In genomic region chr1:55211909-55212308, GRCh38 we compare ENCODE assay signal across 8 cellular contexts.
DNase-seq lines count a peak whose midpoint lies in the region; ATAC-seq and TF ChIP-seq lines count a peak whose summit lies in the region.

No MANE protein-coding gene starts in this region.

- DNase-seq in GM13976 (ENCODE audit: low spot score) (peak; percentile 46), nephron progenitor cell (no peak), NCI-H524 treated with DMSO at 0.1 percent for 48 hours (lab: John Stamatoyannopoulos, UW) (no peak)
- no peak for DNase-seq in stimulated activated CD4-positive, alpha-beta T cell treated with anti-CD3 and anti-CD28 coated beads, Interleukin-12 subunit alpha, Interleukin-12 subunit beta, amount 100 ng/mL, for 4 hours
- no peak for DNase-seq in activated CD4-positive, CD25-positive, alpha-beta regulatory T cell treated with anti-CD3 and anti-CD28 coated beads, Interleukin-2, amount 50 U/mL, for 72 hours

- H3K36me3 Mint-ChIP-seq in nephron progenitor cell (ENCODE audit: low read depth): peaks cover 5% of the 10 kb centered on the region

- TF ChIP-seq CTCF in GM13976 (IDR thresholded peaks at IDR 0.05; ENCODE audit: borderline replicate concordance, control extremely low read depth, extremely low read depth, insufficient read depth, missing control alignments) (no peak), VCaP (conservative IDR thresholded peaks at IDR 0.05) (no peak), nephron progenitor cell (IDR thresholded peaks at IDR 0.05) (no peak)

- H3K27ac Mint-ChIP-seq in nephron progenitor cell: peak overlapping the region; percentile 91

- in situ Hi-C loops in GM13976 (cut with MboI; ENCODE audit: low sequenced_read_pairs, unreplicated experiment): no loop called here

- peaks cover 68% of the 10 kb centered on the region for H3K4me1 Mint-ChIP-seq in nephron progenitor cell

- no peaks in the 10 kb centered on the region for H3K9me3 Mint-ChIP-seq in nephron progenitor cell

- peak overlapping the region; percentile 90 for H3K4me3 Mint-ChIP-seq in nephron progenitor cell

- H3K27ac ChIP-seq in VCaP: peak overlapping the region; percentile 97

- H3K27me3 Mint-ChIP-seq in nephron progenitor cell (ENCODE audit: low read depth, poor library complexity): no peaks in the 10 kb centered on the region

- ATAC-seq in HG02885 (IDR thresholded peaks at IDR 0.05; ENCODE audit: poor library complexity, unreplicated experiment): peak; percentile 40
- ATAC-seq in HG03469 (IDR thresholded peaks at IDR 0.05; ENCODE audit: unreplicated experiment): no peak
